In genomic region chr12:116881325-116881866, GRCh38 we compare ENCODE assay signal across 8 cellular contexts. TPM values are rescaled to one million over a fixed set of nuclear protein-coding genes. Genes with fewer than 3 reads are reported as not detected.
A peak's percentile ranks its signal among the peaks of the same experiment; 100 is the strongest.
DNase-seq lines count a peak whose midpoint lies in the region; ATAC-seq and TF ChIP-seq lines count a peak whose summit lies in the region.

HRK (minus strand) TSS chr12:116881441; CDS start chr12:116881307, 134 bp downstream.

- peaks cover 49% of the 10 kb centered on the region for H3K27me3 ChIP-seq in DND-41 (ENCODE audit: insufficient read depth, low read length, poor library complexity)

- H3K4me3 Mint-ChIP-seq in type B pancreatic cell: peak within 1 kb of the TSS; percentile 96

- H3K79me2 ChIP-seq in DND-41 (ENCODE audit: insufficient read depth, low read length): no peaks in the 10 kb centered on the region

- H3K36me3 ChIP-seq in DND-41 (ENCODE audit: insufficient read depth, low read length): no peaks in the 10 kb centered on the region

- DNase-seq in DND-41 (no peak), SW480 (ENCODE audit: low spot score) (peak; percentile 48), type B pancreatic cell (ENCODE audit: extremely low spot score, unreplicated experiment) (no peak), dermis blood vessel endothelial cell (no peak), mucosa of gallbladder (ENCODE audit: low spot score) (no peak)

- H3K9ac ChIP-seq in DND-41 (ENCODE audit: low read depth, low read length): no peak within 1 kb of the TSS

- H4K20me1 ChIP-seq in DND-41 (ENCODE audit: insufficient read depth, low read length): peaks cover 6% of the 10 kb centered on the region; the same call in 1 of the 2 replicates

- peak within 1 kb of the TSS; percentile 73 for H3K27ac Mint-ChIP-seq in type B pancreatic cell

- H2AFZ ChIP-seq in DND-41 (ENCODE audit: low read depth, low read length): no peak within 1 kb of the TSS

- no peak within 1 kb of the TSS for H3K27ac ChIP-seq in DND-41 (ENCODE audit: low read length)

- H3K4me1 Mint-ChIP-seq in type B pancreatic cell (ENCODE audit: unreplicated experiment): peaks cover 29% of the 10 kb centered on the region

- H3K9me3 Mint-ChIP-seq in type B pancreatic cell: no peaks in the 10 kb centered on the region

- H3K9me3 ChIP-seq in DND-41 (ENCODE audit: insufficient read depth, low read length, severe bottlenecking): no peaks in the 10 kb centered on the region

- TF ChIP-seq CTCF in DND-41 (IDR thresholded peaks at IDR 0.05; ENCODE audit: borderline replicate concordance, extremely low read depth, low read length, poor library complexity, severe bottlenecking) (no peak), type B pancreatic cell (conservative IDR thresholded peaks at IDR 0.05) (no peak)

- H3K4me3 ChIP-seq in DND-41 (ENCODE audit: low read depth in 1 of 2, low read length in 2 of 2) (peak within 1 kb of the TSS in 1 of 2 experiments; percentile 17; a peak in 1 of 4 replicates), iPS-11a (ENCODE audit: low read depth, low read length) (peak within 1 kb of the TSS; percentile 84)

- H3K27me3 Mint-ChIP-seq in type B pancreatic cell: peaks cover 77% of the 10 kb centered on the region

- ATAC-seq in DND-41 (ENCODE audit: insufficient read depth, low read depth): no peak
- ATAC-seq in HG02678 (IDR thresholded peaks at IDR 0.05; ENCODE audit: unreplicated experiment): peak; percentile 18
- no peak for ATAC-seq in HG03460 (IDR thresholded peaks at IDR 0.05; ENCODE audit: unreplicated experiment)

- peak within 1 kb of the TSS; percentile 46 for H3K4me2 ChIP-seq in DND-41 (ENCODE audit: insufficient read depth, low read length)

- H3K4me1 ChIP-seq in DND-41 (ENCODE audit: insufficient read depth, low read length): peaks cover 7% of the 10 kb centered on the region

- H3K36me3 Mint-ChIP-seq in type B pancreatic cell: no peaks in the 10 kb centered on the region

RNA-seq across cellular contexts. Expression of gene HRK, which starts in this region (rescaled TPM):
- total RNA-seq in type B pancreatic cell (ENCODE audit: low replicate concordance): 1.9 and 6.6 TPM in 2 replicates
- total RNA-seq in dermis blood vessel endothelial cell: not detected in 2 replicates
- 0.03 TPM for total RNA-seq in mucosa of gallbladder
